ENCODE assay signal across 8 cellular contexts in genomic region chr3:176939022-176939817, GRCh38.
DNase-seq lines count a peak whose midpoint lies in the region; ATAC-seq and TF ChIP-seq lines count a peak whose summit lies in the region.

No MANE protein-coding gene starts in this region.

- no peaks in the 10 kb centered on the region for H3K4me1 ChIP-seq in GM23338 (ENCODE audit: insufficient read depth)
- peaks cover 8% of the 10 kb centered on the region for H3K4me1 ChIP-seq in KMS-11 (ENCODE audit: low read depth, poor library complexity, severe bottlenecking)
- no peaks in the 10 kb centered on the region for H3K4me1 ChIP-seq in OCI-LY1 (ENCODE audit: insufficient read depth, low read length, severe bottlenecking)
- peaks cover 18% of the 10 kb centered on the region for H3K4me1 ChIP-seq in adipocyte (ENCODE audit: control insufficient read depth, insufficient read depth, low read length)

- DNase-seq in stimulated activated CD4-positive, alpha-beta T cell treated with anti-CD3 and anti-CD28 coated beads, Interleukin-12 subunit alpha, Interleukin-12 subunit beta, amount 100 ng/mL, for 48 hours (ENCODE audit: low read depth in 2 of 3, low spot score in 1 of 3) = peak in 2 of 3 donors; percentile 1 to 43
- no peak for DNase-seq in stimulated activated CD4-positive, alpha-beta T cell treated with anti-CD3 and anti-CD28 coated beads, Interleukin-12 subunit alpha, Interleukin-12 subunit beta, amount 100 ng/mL, for 4 hours
- DNase-seq in GM23338 (ENCODE audit: low spot score) = peak; percentile 85
- peak; percentile 91 for DNase-seq in adipocyte (ENCODE audit: low read depth)
- no peak for DNase-seq in left cardiac atrium
- peak; percentile 56 for DNase-seq in skeletal muscle cell (ENCODE audit: low read depth)

- H2AFZ ChIP-seq in GM23338 (no peak overlapping the region), KMS-11 (ENCODE audit: low read depth) (no peak overlapping the region), OCI-LY1 (ENCODE audit: low read length) (no peak overlapping the region)

- no peak overlapping the region for H3K4me3 Mint-ChIP-seq in GM23338

- H3K79me2 ChIP-seq in GM23338 (replicated peaks; ENCODE audit: insufficient read depth) (no peaks in the 10 kb centered on the region), KMS-11 (ENCODE audit: insufficient read depth, low read depth) (no peaks in the 10 kb centered on the region), OCI-LY1 (ENCODE audit: insufficient read depth, low read length) (no peaks in the 10 kb centered on the region)

- H3K27ac Mint-ChIP-seq in GM23338 = no peak overlapping the region

- ATAC-seq in GM23338 = peak; percentile 88
- peak; percentile 87 to 88 for ATAC-seq in left cardiac atrium

- peaks cover 3% of the 10 kb centered on the region for H3K27me3 Mint-ChIP-seq in GM23338 (ENCODE audit: insufficient read depth, low read depth, poor library complexity)

- no peaks in the 10 kb centered on the region for H3K27me3 ChIP-seq in GM23338 (ENCODE audit: insufficient read depth)
- H3K27me3 ChIP-seq in KMS-11 (ENCODE audit: insufficient read depth, low read depth) = no peaks in the 10 kb centered on the region
- H3K27me3 ChIP-seq in OCI-LY1 (ENCODE audit: insufficient read depth, low read length) = no peaks in the 10 kb centered on the region
- no peaks in the 10 kb centered on the region for H3K27me3 ChIP-seq in adipocyte (replicated peaks; ENCODE audit: control insufficient read depth, insufficient read depth, low read length)

- H3K4me2 ChIP-seq in GM23338 (no peak overlapping the region), KMS-11 (no peak overlapping the region), OCI-LY1 (ENCODE audit: low read length) (no peak overlapping the region)

- H3K4me1 Mint-ChIP-seq in GM23338 = no peaks in the 10 kb centered on the region

- H3K9me3 Mint-ChIP-seq in GM23338 = peaks cover 2% of the 10 kb centered on the region; the same call in 2 of the 3 replicates

- H3K36me3 Mint-ChIP-seq in GM23338 (ENCODE audit: low read depth) = peaks cover 6% of the 10 kb centered on the region; the same call in 2 of the 3 replicates

- H3K36me3 ChIP-seq in GM23338 (ENCODE audit: insufficient read depth) (no peaks in the 10 kb centered on the region), KMS-11 (ENCODE audit: insufficient read depth) (no peaks in the 10 kb centered on the region), OCI-LY1 (ENCODE audit: insufficient read depth, low read length) (no peaks in the 10 kb centered on the region), adipocyte (ENCODE audit: control insufficient read depth, insufficient read depth, low read length, severe bottlenecking) (no peaks in the 10 kb centered on the region)

- peak; percentile 86 to 94 for TF ChIP-seq CTCF in GM23338 (conservative IDR thresholded peaks at IDR 0.05; ENCODE audit: low read depth in 2 of 2)
- TF ChIP-seq CTCF in KMS-11 (conservative IDR thresholded peaks at IDR 0.05; ENCODE audit: low read depth, low read length) = peak; percentile 88
- TF ChIP-seq CTCF in OCI-LY1 (IDR thresholded peaks at IDR 0.05; ENCODE audit: low read length) = peak; percentile 94

- H3F3A ChIP-seq in GM23338 (replicated peaks; ENCODE audit: low read depth) (no peaks in the 10 kb centered on the region), OCI-LY1 (ENCODE audit: insufficient read depth, low read length) (no peaks in the 10 kb centered on the region)

- H3K9me3 ChIP-seq in OCI-LY1 (ENCODE audit: low read length) (no peaks in the 10 kb centered on the region), adipocyte (ENCODE audit: control insufficient read depth, low read length) (no peaks in the 10 kb centered on the region)

- no peaks in the 10 kb centered on the region for H4K20me1 ChIP-seq in GM23338 (replicated peaks; ENCODE audit: insufficient read depth)
- no peaks in the 10 kb centered on the region for H4K20me1 ChIP-seq in KMS-11 (ENCODE audit: insufficient read depth)
- no peaks in the 10 kb centered on the region for H4K20me1 ChIP-seq in OCI-LY1 (ENCODE audit: insufficient read depth, low read length)

- H3K4me3 ChIP-seq in GM23338 (no peak overlapping the region), KMS-11 (IDR thresholded peaks at IDR 0.05; ENCODE audit: insufficient read depth, low read depth, low read length) (no peak overlapping the region), OCI-LY1 (ENCODE audit: low read depth, low read length, poor library complexity, severe bottlenecking) (no peak overlapping the region), adipocyte (ENCODE audit: low read length) (no peak overlapping the region), skeletal muscle cell (ENCODE audit: low read depth, low read length) (no peak overlapping the region)

- H3K27ac ChIP-seq in GM23338 (ENCODE audit: low read depth) (no peak overlapping the region), KMS-11 (no peak overlapping the region), OCI-LY1 (ENCODE audit: low read depth, low read length, poor library complexity, severe bottlenecking) (no peak overlapping the region)

- H3K9me2 ChIP-seq in GM23338 (ENCODE audit: insufficient read depth) = no peaks in the 10 kb centered on the region
- no peaks in the 10 kb centered on the region for H3K9me2 ChIP-seq in OCI-LY1 (ENCODE audit: low read depth, low read length)

- intact Hi-C loops in left cardiac atrium (cut with DNase I) = loop anchor here in 1 of 2 donors (5.0 kb wide), 2 partner anchors 67 to 417 kb away; no protein-coding TSS in a partner anchor

- H3K9ac ChIP-seq in KMS-11 = no peak overlapping the region
- no peak overlapping the region for H3K9ac ChIP-seq in OCI-LY1 (ENCODE audit: low read length)
- H3K9ac ChIP-seq in adipocyte (ENCODE audit: low read length) = no peak overlapping the region

TF ChIP-seq in GM23338, 12 proteins besides CTCF, POLR2A, EP300 and RAD21:
- TF ChIP-seq CREB1 (CRISPR knock-in tag; IDR thresholded peaks at IDR 0.05; ENCODE audit: low read depth) (no peak), JUNB (IDR thresholded peaks at IDR 0.05; ENCODE audit: unreplicated experiment) (no peak), ZNF462 (CRISPR knock-in tag; IDR thresholded peaks at IDR 0.05) (no peak), STAT1 (IDR thresholded peaks at IDR 0.05; ENCODE audit: unreplicated experiment) (no peak), POLR2AphosphoS5 (IDR thresholded peaks at IDR 0.05; ENCODE audit: low read depth) (no peak), EZH2phosphoT487 (IDR thresholded peaks at IDR 0.05; ENCODE audit: unreplicated experiment) (no peak)
TF ChIP-seq in GM23338: peak in this region for 0.

Comparison
In these comparisons a context has a peak if more than half of its experiments do, and no peak if none do; other contexts are left out.
1. DNase-seq: peak in stimulated activated CD4-positive, alpha-beta T cell treated with anti-CD3 and anti-CD28 coated beads, Interleukin-12 subunit alpha, Interleukin-12 subunit beta, amount 100 ng/mL, for 48 hours (2 of 3), GM23338 (single experiment), adipocyte (single experiment) and skeletal muscle cell (single experiment); none in stimulated activated CD4-positive, alpha-beta T cell treated with anti-CD3 and anti-CD28 coated beads, Interleukin-12 subunit alpha, Interleukin-12 subunit beta, amount 100 ng/mL, for 4 hours (single experiment) and left cardiac atrium (single experiment).
2. Peak in every context shown above with its lines, with median percentiles within 50 percentile points of each other: CTCF ChIP-seq.